ENCODE assay signal across 8 cellular contexts in genomic region chr11:127493330-127493729, GRCh38.
A peak's percentile ranks its signal among the peaks of the same experiment; 100 is the strongest.
DNase-seq lines count a peak whose midpoint lies in the region; ATAC-seq, FAIRE-seq and TF ChIP-seq lines count a peak whose summit lies in the region.

No MANE protein-coding gene starts in this region.

- TF ChIP-seq CTCF in RWPE1 (conservative IDR thresholded peaks at IDR 0.05; ENCODE audit: low read depth) (peak; percentile 37), kidney (IDR thresholded peaks at IDR 0.05; ENCODE audit: borderline replicate concordance, extremely low read depth, insufficient read depth) (peak; percentile 21), ascending aorta (IDR thresholded peaks at IDR 0.05) (peak in 1 of 3 experiments; percentile 18)

- CTCF ChIA-PET in RWPE1 (lab: Yijun Ruan, JAX) = interaction anchor here (0.6 to 1.1 kb wide), 2 partner anchors 12 to 57 kb away, joined by 3 to 5 read pairs; no protein-coding TSS in a partner anchor

- intact Hi-C loops in kidney (cut with DNase I) = no loop called here
- intact Hi-C loops in ascending aorta (cut with DNase I) = no loop called here
- intact Hi-C loops in posterior cingulate gyrus (cut with DNase I) = no loop called here

- H3K9ac ChIP-seq in kidney (ENCODE audit: low read length in 2 of 2) = no peak overlapping the region

- H3K9me3 ChIP-seq in kidney (ENCODE audit: control insufficient read depth in 1 of 2, low read length in 2 of 2) = peaks cover 0 to 9% of the 10 kb centered on the region in 2 donors
- H3K9me3 ChIP-seq in ascending aorta = no peaks in the 10 kb centered on the region

- H3K4me3 ChIP-seq in kidney (ENCODE audit: low read length in 2 of 2) = no peak overlapping the region
- H3K4me3 ChIP-seq in ascending aorta = no peak overlapping the region

- H3K27me3 ChIP-seq in ascending aorta = no peaks in the 10 kb centered on the region

- no peaks in the 10 kb centered on the region for H3K36me3 ChIP-seq in kidney (ENCODE audit: control insufficient read depth in 1 of 2, insufficient read depth in 2 of 2, low read length in 2 of 2)
- no peaks in the 10 kb centered on the region for H3K36me3 ChIP-seq in ascending aorta

- POLR2A ChIA-PET in RWPE1 (lab: Yijun Ruan, JAX; ENCODE audit: low non-redundant PET) = no interaction called here

- ATAC-seq in HG03354 (IDR thresholded peaks at IDR 0.05; ENCODE audit: poor library complexity, severe bottlenecking, unreplicated experiment) = peak; percentile 71

- DNase-seq in EL (peak; percentile 13), RWPE1 (ENCODE audit: low spot score) (no peak), kidney (no peak), ascending aorta (ENCODE audit: low spot score in 2 of 2) (no peak), posterior cingulate gyrus (no peak)
- DNase-seq in NK-92 treated with Interleukin-12 subunit alpha and Interleukin-12 subunit beta, amount 100 ng/mL, for 24 hours (lab: John Stamatoyannopoulos, UW) = no peak
- DNase-seq in central memory CD4-positive, alpha-beta T cell = no peak

- FAIRE-seq in kidney (lab: Jason Lieb, UNC) = no peak

- H3K4me1 ChIP-seq in kidney (ENCODE audit: control insufficient read depth in 1 of 2, insufficient read depth in 1 of 2, low read depth in 1 of 2, low read length in 2 of 2) (no peaks in the 10 kb centered on the region), ascending aorta (no peaks in the 10 kb centered on the region)

- no peak overlapping the region for H3K27ac ChIP-seq in RWPE1
- H3K27ac ChIP-seq in kidney (ENCODE audit: low read depth in 2 of 2, low read length in 2 of 2) = no peak overlapping the region
- H3K27ac ChIP-seq in ascending aorta = no peak overlapping the region
